Comparison of ENCODE assay signal across 9 cellular contexts in the genomic region with DNA sequence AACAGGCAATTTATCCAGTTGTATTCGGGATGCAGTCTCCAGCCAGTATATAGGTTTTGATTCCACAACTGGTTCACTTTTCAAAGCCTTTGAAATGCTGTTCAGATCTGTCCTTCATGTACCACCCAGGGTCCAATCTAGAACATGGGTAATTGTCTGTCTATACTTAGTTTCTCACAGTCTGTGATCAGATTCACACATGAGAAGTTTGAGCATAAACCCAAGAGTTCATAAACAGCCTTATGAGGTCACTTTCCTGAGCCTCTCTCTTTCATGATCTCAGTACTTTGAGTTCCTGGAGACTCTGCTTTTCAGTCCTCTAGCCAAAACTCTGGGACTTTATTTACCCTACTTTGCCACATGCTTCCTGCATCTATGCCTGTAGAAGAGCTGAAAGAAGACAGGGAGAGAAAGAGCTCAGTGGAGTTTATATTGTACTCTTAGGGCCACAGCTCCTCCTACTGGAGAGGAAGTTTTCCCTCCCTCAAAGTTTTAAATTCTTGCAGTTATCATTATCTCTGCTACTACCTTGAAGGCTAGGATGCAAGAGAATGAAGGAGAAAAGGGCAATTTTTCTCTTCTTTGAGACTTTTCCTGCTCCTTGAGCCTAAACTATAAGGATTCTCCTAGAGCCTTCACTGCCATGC.
DNase-seq lines count a peak whose midpoint lies in the region; ATAC-seq and TF ChIP-seq lines count a peak whose summit lies in the region.
"Had no signal": no experiment of that assay in that cellular context is flagged by ENCODE, and none has a peak within 500 bp of the region (broad histone marks: within the 10 kb centered on the region; RNA-seq: fewer than 3 reads in every experiment).

No MANE protein-coding gene starts in this region.

- no peak overlapping the region for H3K4me3 ChIP-seq in OCI-LY3 (ENCODE audit: low read length)
- no peak overlapping the region for H3K4me3 ChIP-seq in naive thymus-derived CD4-positive, alpha-beta T cell (ENCODE audit: low read length)

- no peak overlapping the region for H3K4me3 Mint-ChIP-seq in CD4-positive, alpha-beta T cell
- no peak overlapping the region for H3K4me3 Mint-ChIP-seq in endothelial cell (ENCODE audit: unreplicated experiment)
- no peak overlapping the region for H3K4me3 Mint-ChIP-seq in naive thymus-derived CD4-positive, alpha-beta T cell
- no peak overlapping the region for H3K4me3 Mint-ChIP-seq in stimulated activated memory B cell treated with anti-CD40 and anti-IgM and Interleukin-4, amounts not matched to agents 10 μg/mL and 1 μg/mL and 100 μg/mL, for 72 hours

- H3K27me3 ChIP-seq in CD4-positive, alpha-beta T cell (ENCODE audit: control insufficient read depth, insufficient read depth, low read length) = no peaks in the 10 kb centered on the region
- H3K27me3 ChIP-seq in OCI-LY3 (ENCODE audit: low read depth, low read length) = no peaks in the 10 kb centered on the region
- H3K27me3 ChIP-seq in naive thymus-derived CD4-positive, alpha-beta T cell (ENCODE audit: control insufficient read depth in 2 of 2, insufficient read depth in 2 of 2, low read length in 2 of 2) = no peaks in the 10 kb centered on the region

- peaks cover 12% of the 10 kb centered on the region for H3K4me1 Mint-ChIP-seq in CD4-positive, alpha-beta T cell (ENCODE audit: low read depth)
- no peaks in the 10 kb centered on the region for H3K4me1 Mint-ChIP-seq in endothelial cell (ENCODE audit: unreplicated experiment)
- H3K4me1 Mint-ChIP-seq in naive thymus-derived CD4-positive, alpha-beta T cell = peaks cover 0 to 12% (median 0%) of the 10 kb centered on the region in 7 donors
- H3K4me1 Mint-ChIP-seq in stimulated activated memory B cell treated with anti-CD40 and anti-IgM and Interleukin-4, amounts not matched to agents 10 μg/mL and 1 μg/mL and 100 μg/mL, for 72 hours = no peaks in the 10 kb centered on the region

- H3K4me1 ChIP-seq in OCI-LY3 (ENCODE audit: low read length) = peaks cover 19% of the 10 kb centered on the region
- no peaks in the 10 kb centered on the region for H3K4me1 ChIP-seq in naive thymus-derived CD4-positive, alpha-beta T cell (ENCODE audit: control insufficient read depth in 2 of 2, insufficient read depth in 2 of 2, low read length in 2 of 2)

- no peak overlapping the region for H3K27ac ChIP-seq in CD4-positive, alpha-beta T cell (ENCODE audit: low read depth, low read length)
- no peak overlapping the region for H3K27ac ChIP-seq in OCI-LY3 (ENCODE audit: low read length)
- no peak overlapping the region for H3K27ac ChIP-seq in naive thymus-derived CD4-positive, alpha-beta T cell (ENCODE audit: low read depth, low read length)

- H3K4me2 ChIP-seq in OCI-LY3 (ENCODE audit: low read length) = no peak overlapping the region

- H3K27ac Mint-ChIP-seq in CD4-positive, alpha-beta T cell = no peak overlapping the region
- peak overlapping the region; percentile 33 for H3K27ac Mint-ChIP-seq in endothelial cell (ENCODE audit: unreplicated experiment)
- H3K27ac Mint-ChIP-seq in naive thymus-derived CD4-positive, alpha-beta T cell = peak overlapping the region in 1 of 9 donors; percentile 1
- H3K27ac Mint-ChIP-seq in stimulated activated memory B cell treated with anti-CD40 and anti-IgM and Interleukin-4, amounts not matched to agents 10 μg/mL and 1 μg/mL and 100 μg/mL, for 72 hours = no peak overlapping the region

- H3K9me3 ChIP-seq in CD4-positive, alpha-beta T cell (ENCODE audit: control insufficient read depth, low read length) = no peaks in the 10 kb centered on the region
- H3K9me3 ChIP-seq in OCI-LY3 (ENCODE audit: insufficient read depth, low read length) = no peaks in the 10 kb centered on the region
- H3K9me3 ChIP-seq in naive thymus-derived CD4-positive, alpha-beta T cell (ENCODE audit: control insufficient read depth in 2 of 3, low read length in 3 of 3) = no peaks in the 10 kb centered on the region

- no peak for DNase-seq in CD4-positive, alpha-beta T cell
- peak; percentile 22 for DNase-seq in endothelial cell (ENCODE audit: low spot score)
- DNase-seq in naive thymus-derived CD4-positive, alpha-beta T cell = peak in 6 of 9 donors; percentile 30 to 50 (median 36)
- DNase-seq in NCI-H1092 (lab: John Stamatoyannopoulos, UW) = no peak
- DNase-seq: left cardiac atrium had no signal

- TF ChIP-seq CTCF in CD4-positive, alpha-beta T cell (IDR thresholded peaks at IDR 0.05) = peak; percentile 52
- TF ChIP-seq CTCF in OCI-LY3 (IDR thresholded peaks at IDR 0.05; ENCODE audit: low read depth, low read length) (peak; percentile 62), endothelial cell (IDR thresholded peaks at IDR 0.05; ENCODE audit: unreplicated experiment) (peak; percentile 48)

- peaks cover 10% of the 10 kb centered on the region for H3K9me3 Mint-ChIP-seq in CD4-positive, alpha-beta T cell
- no peaks in the 10 kb centered on the region for H3K9me3 Mint-ChIP-seq in endothelial cell (ENCODE audit: unreplicated experiment)
- peaks cover 0 to 39% (median 6%) of the 10 kb centered on the region in 11 donors for H3K9me3 Mint-ChIP-seq in naive thymus-derived CD4-positive, alpha-beta T cell
- peaks cover 14% of the 10 kb centered on the region for H3K9me3 Mint-ChIP-seq in stimulated activated memory B cell treated with anti-CD40 and anti-IgM and Interleukin-4, amounts not matched to agents 10 μg/mL and 1 μg/mL and 100 μg/mL, for 72 hours

- CTCF ChIA-PET in CD4-positive, alpha-beta T cell (lab: Charles Lee) = interaction anchor here (0.5 to 1.3 kb wide), 2 partner anchors 9 to 706 kb away, joined by 3 read pairs; no protein-coding TSS in a partner anchor
- CTCF ChIA-PET in naive thymus-derived CD4-positive, alpha-beta T cell (lab: Charles Lee) = interaction anchor here (1.0 to 3.0 kb wide), 4 partner anchors 408 to 710 kb away, joined by 3 to 15 read pairs (median 5); no protein-coding TSS in a partner anchor

- H3K27me3 Mint-ChIP-seq in CD4-positive, alpha-beta T cell = no peaks in the 10 kb centered on the region
- H3K27me3 Mint-ChIP-seq in endothelial cell (ENCODE audit: unreplicated experiment) = no peaks in the 10 kb centered on the region
- H3K27me3 Mint-ChIP-seq in naive thymus-derived CD4-positive, alpha-beta T cell = no peaks in the 10 kb centered on the region
- no peaks in the 10 kb centered on the region for H3K27me3 Mint-ChIP-seq in stimulated activated memory B cell treated with anti-CD40 and anti-IgM and Interleukin-4, amounts not matched to agents 10 μg/mL and 1 μg/mL and 100 μg/mL, for 72 hours

- H2AFZ ChIP-seq in OCI-LY3 (ENCODE audit: low read depth, low read length) = no peak overlapping the region

- intact Hi-C loops in CD4-positive, alpha-beta T cell (cut with DNase I, micrococcal nuclease) = loop anchor here (1.0 to 10.0 kb wide), 6 partner anchors 406 to 764 kb away; partner anchors contain the start of gene ZNF438 (in 1 of the 2)
- intact Hi-C loops in naive thymus-derived CD4-positive, alpha-beta T cell (cut with micrococcal nuclease) = loop anchor here (1.0 to 5.0 kb wide), 11 partner anchors 169 to 804 kb away; partner anchors contain the start of gene ZNF438 (in 1 of the 2)

- peak; percentile 49 for ATAC-seq in CD4-positive, alpha-beta T cell (ENCODE audit: poor library complexity)
- ATAC-seq in GM18907 (IDR thresholded peaks at IDR 0.05; ENCODE audit: unreplicated experiment) (peak; percentile 64), GM21360 (IDR thresholded peaks at IDR 0.05; ENCODE audit: unreplicated experiment) (no peak)
- ATAC-seq in naive thymus-derived CD4-positive, alpha-beta T cell = peak; percentile 72
- no peak for ATAC-seq in stimulated activated memory B cell treated with anti-CD40 and anti-IgM and Interleukin-4, amounts not matched to agents 10 μg/mL and 1 μg/mL and 100 μg/mL, for 72 hours

- no peaks in the 10 kb centered on the region for H3K36me3 ChIP-seq in OCI-LY3 (replicated peaks; ENCODE audit: low read depth, low read length)
- peaks cover 0 to 1% (median 0%) of the 10 kb centered on the region in 3 experiments for H3K36me3 ChIP-seq in naive thymus-derived CD4-positive, alpha-beta T cell (ENCODE audit: control insufficient read depth in 2 of 3, insufficient read depth in 3 of 3, low read length in 3 of 3)

- H3K36me3 Mint-ChIP-seq in CD4-positive, alpha-beta T cell (ENCODE audit: low read depth) = peaks cover 54% of the 10 kb centered on the region
- H3K36me3 Mint-ChIP-seq in endothelial cell (ENCODE audit: low read depth, unreplicated experiment) = no peaks in the 10 kb centered on the region
- H3K36me3 Mint-ChIP-seq in naive thymus-derived CD4-positive, alpha-beta T cell = peaks cover 0 to 42% (median 31%) of the 10 kb centered on the region in 5 donors
- H3K36me3 Mint-ChIP-seq in stimulated activated memory B cell treated with anti-CD40 and anti-IgM and Interleukin-4, amounts not matched to agents 10 μg/mL and 1 μg/mL and 100 μg/mL, for 72 hours = peaks cover 48% of the 10 kb centered on the region

- no peak overlapping the region for H3K9ac ChIP-seq in OCI-LY3 (ENCODE audit: low read length)

- H4K20me1 ChIP-seq in OCI-LY3 (ENCODE audit: insufficient read depth, low read length) = peaks cover 12% of the 10 kb centered on the region; the same call in 1 of the 2 replicates

- POLR2A ChIA-PET in CD4-positive, alpha-beta T cell (lab: Charles Lee) = interaction anchor here (1.2 kb wide), 1 partner anchor 707 kb away, joined by 12 read pairs; no protein-coding TSS in a partner anchor
- POLR2A ChIA-PET in naive thymus-derived CD4-positive, alpha-beta T cell (lab: Charles Lee) = interaction anchor here (0.6 to 1.2 kb wide), 4 partner anchors 9 to 706 kb away, joined by 3 to 4 read pairs (median 3); no protein-coding TSS in a partner anchor

- peaks cover 18% of the 10 kb centered on the region for H3K79me2 ChIP-seq in OCI-LY3 (ENCODE audit: low read length)

Comparison
In these comparisons a context has a peak if more than half of its experiments do, and no peak if none do; other contexts are left out.
1. ATAC-seq: peak in CD4-positive, alpha-beta T cell (single experiment), GM18907 (single experiment) and naive thymus-derived CD4-positive, alpha-beta T cell (single experiment); none in GM21360 (single experiment) and stimulated activated memory B cell treated with anti-CD40 and anti-IgM and Interleukin-4, amounts not matched to agents 10 μg/mL and 1 μg/mL and 100 μg/mL, for 72 hours (single experiment).
2. DNase-seq: peak in endothelial cell (single experiment) and naive thymus-derived CD4-positive, alpha-beta T cell (6 of 9); none in CD4-positive, alpha-beta T cell (0 of 10) and NCI-H1092 (single experiment).
3. Peak in every context shown above with its lines, with median percentiles within 50 percentile points of each other: CTCF ChIP-seq.